ENCODE assay signal across 20 cellular contexts in genomic region chr6:33295621-33296369, GRCh38. TPM values are rescaled to one million over a fixed set of nuclear protein-coding genes. Genes with fewer than 3 reads are reported as not detected.
A peak's percentile ranks its signal among the peaks of the same experiment; 100 is the strongest.
DNase-seq lines count a peak whose midpoint lies in the region; ATAC-seq and TF ChIP-seq lines count a peak whose summit lies in the region.
"Had no signal": no experiment of that assay in that cellular context is flagged by ENCODE, and none has a peak within 500 bp of the region (broad histone marks: within the 10 kb centered on the region; RNA-seq: fewer than 3 reads in every experiment).

No MANE protein-coding gene starts in this region.

- H3K4me3 ChIP-seq in GM23338 (no peak overlapping the region), neural progenitor cell (no peak overlapping the region)
- H3K4me3 ChIP-seq: colonic mucosa, gastroesophageal sphincter, lower lobe of right lung, thoracic aorta had no signal

- no peaks in the 10 kb centered on the region for H3K9me3 Mint-ChIP-seq in T-helper 1 cell treated with Interleukin-12 subunit alpha and Interleukin-12 subunit beta and Interleukin-4 antibody, amounts not matched to agents 30 μg/mL and 1 μg/mL, for 36 hours
- H3K9me3 Mint-ChIP-seq in GM23338 (no peaks in the 10 kb centered on the region), chondrocyte (ENCODE audit: low read depth) (no peaks in the 10 kb centered on the region), neural progenitor cell (no peaks in the 10 kb centered on the region)

- no peak overlapping the region for H3K4me2 ChIP-seq in GM23338
- H3K4me2 ChIP-seq in neural progenitor cell = no peak overlapping the region

- DNase-seq in T-helper 1 cell (no peak), GM23338 (ENCODE audit: low spot score) (no peak), chondrocyte (ENCODE audit: low spot score) (peak; percentile 51), neural progenitor cell (ENCODE audit: low spot score) (no peak), SKM-1 treated with dmso at 0.1 percent for 144 hours (lab: John Stamatoyannopoulos, UW; ENCODE audit: unreplicated experiment) (no peak), NCI-H446 (lab: John Stamatoyannopoulos, UW) (no peak)
- DNase-seq: 8988T; colonic mucosa; EL; IMR-90; lower lobe of right lung; NCI-H2107; NCI-H748 treated with DMSO at 0.1 percent for 48 hours; stimulated activated CD4-positive, alpha-beta T cell treated with anti-CD3 and anti-CD28 coated beads, Interleukin-2, amount 100 ng/mL, for 24 hours had no signal

- TF ChIP-seq CTCF in GM23338 (conservative IDR thresholded peaks at IDR 0.05; ENCODE audit: low read depth in 2 of 2) (no peak), chondrocyte (IDR thresholded peaks at IDR 0.05) (no peak), neural progenitor cell (IDR thresholded peaks at IDR 0.05) (no peak)

- peaks cover 37% of the 10 kb centered on the region for H3K36me3 Mint-ChIP-seq in T-helper 1 cell treated with Interleukin-12 subunit alpha and Interleukin-12 subunit beta and Interleukin-4 antibody, amounts not matched to agents 30 μg/mL and 1 μg/mL, for 36 hours (ENCODE audit: low read depth)
- H3K36me3 Mint-ChIP-seq in GM23338 (ENCODE audit: low read depth) (peaks cover 36% of the 10 kb centered on the region), chondrocyte (ENCODE audit: low read depth) (peaks cover 6% of the 10 kb centered on the region), neural progenitor cell (peaks cover 2% of the 10 kb centered on the region)

- H3K27ac ChIP-seq in GM23338 (ENCODE audit: low read depth) (no peak overlapping the region), neural progenitor cell (no peak overlapping the region)
- H3K27ac ChIP-seq: colonic mucosa, thoracic aorta had no signal

- peaks cover 26% of the 10 kb centered on the region for H3K4me1 Mint-ChIP-seq in T-helper 1 cell treated with Interleukin-12 subunit alpha and Interleukin-12 subunit beta and Interleukin-4 antibody, amounts not matched to agents 30 μg/mL and 1 μg/mL, for 36 hours (ENCODE audit: low read depth)
- peaks cover 28% of the 10 kb centered on the region for H3K4me1 Mint-ChIP-seq in GM23338
- peaks cover 30% of the 10 kb centered on the region for H3K4me1 Mint-ChIP-seq in chondrocyte (ENCODE audit: low read depth)
- H3K4me1 Mint-ChIP-seq in neural progenitor cell = peaks cover 27% of the 10 kb centered on the region

- H3K4me3 Mint-ChIP-seq in T-helper 1 cell treated with Interleukin-12 subunit alpha and Interleukin-12 subunit beta and Interleukin-4 antibody, amounts not matched to agents 30 μg/mL and 1 μg/mL, for 36 hours = peak overlapping the region; percentile 64
- H3K4me3 Mint-ChIP-seq in GM23338 (peak overlapping the region; percentile 97), chondrocyte (ENCODE audit: unreplicated experiment) (no peak overlapping the region), neural progenitor cell (peak overlapping the region; percentile 99)

- H3K9me2 ChIP-seq in GM23338 (ENCODE audit: insufficient read depth) = no peaks in the 10 kb centered on the region

- H3K36me3 ChIP-seq in GM23338 (ENCODE audit: insufficient read depth) (no peaks in the 10 kb centered on the region), neural progenitor cell (no peaks in the 10 kb centered on the region)
- H3K36me3 ChIP-seq: colonic mucosa had no signal

- ATAC-seq in GM23338 (no peak), GM21390 (IDR thresholded peaks at IDR 0.05; ENCODE audit: unreplicated experiment) (no peak)
- ATAC-seq: activated CD4-positive, CD25-positive, alpha-beta regulatory T cell treated with anti-CD3 and anti-CD28 coated beads, Interleukin-2, amount 50 U/mL, for 24 hours; gastroesophageal sphincter; lower lobe of right lung; right lobe of liver had no signal

- no peaks in the 10 kb centered on the region for H3K4me1 ChIP-seq in GM23338 (ENCODE audit: insufficient read depth)
- H3K4me1 ChIP-seq in neural progenitor cell = peaks cover 5% of the 10 kb centered on the region

- no peaks in the 10 kb centered on the region for H3K27me3 Mint-ChIP-seq in T-helper 1 cell treated with Interleukin-12 subunit alpha and Interleukin-12 subunit beta and Interleukin-4 antibody, amounts not matched to agents 30 μg/mL and 1 μg/mL, for 36 hours (ENCODE audit: low read depth)
- peaks cover 23% of the 10 kb centered on the region for H3K27me3 Mint-ChIP-seq in GM23338 (ENCODE audit: insufficient read depth, low read depth, poor library complexity)
- H3K27me3 Mint-ChIP-seq in chondrocyte (ENCODE audit: low read depth) = no peaks in the 10 kb centered on the region
- peaks cover 10% of the 10 kb centered on the region for H3K27me3 Mint-ChIP-seq in neural progenitor cell (ENCODE audit: insufficient read depth, low read depth)

- H4K20me1 ChIP-seq in GM23338 (replicated peaks; ENCODE audit: insufficient read depth) (peaks cover 9% of the 10 kb centered on the region; the same call in 1 of the 2 replicates), neural progenitor cell (ENCODE audit: low read depth) (peaks cover 15% of the 10 kb centered on the region)

- H3K79me2 ChIP-seq in GM23338 (replicated peaks; ENCODE audit: insufficient read depth) (peaks cover 18% of the 10 kb centered on the region), neural progenitor cell (ENCODE audit: low read depth) (peaks cover 20% of the 10 kb centered on the region)

- peak overlapping the region; percentile 49 for H3K27ac Mint-ChIP-seq in T-helper 1 cell treated with Interleukin-12 subunit alpha and Interleukin-12 subunit beta and Interleukin-4 antibody, amounts not matched to agents 30 μg/mL and 1 μg/mL, for 36 hours
- no peak overlapping the region; the same call in 1 of the 2 replicates for H3K27ac Mint-ChIP-seq in GM23338
- H3K27ac Mint-ChIP-seq in chondrocyte (ENCODE audit: unreplicated experiment) = no peak overlapping the region
- no peak overlapping the region for H3K27ac Mint-ChIP-seq in neural progenitor cell

- H3K27me3 ChIP-seq in GM23338 (ENCODE audit: insufficient read depth) = no peaks in the 10 kb centered on the region
- H3K27me3 ChIP-seq in neural progenitor cell = no peaks in the 10 kb centered on the region
- H3K27me3 ChIP-seq: colonic mucosa, gastroesophageal sphincter, right lobe of liver had no signal

- no peak overlapping the region for H3K9ac ChIP-seq in neural progenitor cell

- H3K9me3 ChIP-seq in neural progenitor cell (ENCODE audit: low read depth) = no peaks in the 10 kb centered on the region
- H3K9me3 ChIP-seq: colonic mucosa, gastroesophageal sphincter, lower lobe of right lung, right lobe of liver, thoracic aorta had no signal

- H3F3A ChIP-seq in GM23338 (replicated peaks; ENCODE audit: low read depth) = peaks cover 21% of the 10 kb centered on the region; the same call in 1 of the 2 replicates
- H3F3A ChIP-seq in neural progenitor cell (ENCODE audit: low read depth) = peaks cover 39% of the 10 kb centered on the region

- no peak overlapping the region for H2AFZ ChIP-seq in GM23338
- H2AFZ ChIP-seq in neural progenitor cell (replicated peaks) = no peak overlapping the region

TF ChIP-seq in GM23338, 12 proteins besides CTCF, POLR2A, EP300 and RAD21 (continues in another document):
- TF ChIP-seq JUNB (IDR thresholded peaks at IDR 0.05; ENCODE audit: unreplicated experiment) (no peak), STAT1 (IDR thresholded peaks at IDR 0.05; ENCODE audit: unreplicated experiment) (no peak), POLR2AphosphoS5 (IDR thresholded peaks at IDR 0.05; ENCODE audit: low read depth) (no peak), ZNF114 (CRISPR knock-in tag; IDR thresholded peaks at IDR 0.05) (no peak), ZNF331 (CRISPR knock-in tag; IDR thresholded peaks at IDR 0.05; ENCODE audit: low read depth) (no peak), NANOG (IDR thresholded peaks at IDR 0.05; ENCODE audit: borderline replicate concordance) (no peak)
- TF ChIP-seq, protein P1, sequence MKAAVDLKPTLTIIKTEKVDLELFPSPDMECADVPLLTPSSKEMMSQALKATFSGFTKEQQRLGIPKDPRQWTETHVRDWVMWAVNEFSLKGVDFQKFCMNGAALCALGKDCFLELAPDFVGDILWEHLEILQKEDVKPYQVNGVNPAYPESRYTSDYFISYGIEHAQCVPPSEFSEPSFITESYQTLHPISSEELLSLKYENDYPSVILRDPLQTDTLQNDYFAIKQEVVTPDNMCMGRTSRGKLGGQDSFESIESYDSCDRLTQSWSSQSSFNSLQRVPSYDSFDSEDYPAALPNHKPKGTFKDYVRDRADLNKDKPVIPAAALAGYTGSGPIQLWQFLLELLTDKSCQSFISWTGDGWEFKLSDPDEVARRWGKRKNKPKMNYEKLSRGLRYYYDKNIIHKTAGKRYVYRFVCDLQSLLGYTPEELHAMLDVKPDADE (IDR thresholded peaks at IDR 0.05) = no peak

RNA-seq across cellular contexts. Expression of gene RGL2, which starts 2.9 kb away (rescaled TPM):
- total RNA-seq in GM23338 (2014; rRNA removed; shearing (Covaris generic)) = 44.9 and 52.2 TPM in 2 replicates
- polyA plus RNA-seq in GM23338 (2016; fragmentation: Nextera tagmentation; extraction: Ambion mirVana) = 28.0 and 31.7 TPM in 2 replicates
- total RNA-seq in chondrocyte = 39.2 to 54.5 TPM (median 50.5 TPM) in 3 replicates
- 28.3 and 63.4 TPM in 2 replicates for total RNA-seq in neural progenitor cell (ENCODE audit: low replicate concordance)

RNA-seq across cellular contexts. Expression of gene PFDN6, which starts 6.4 kb away (rescaled TPM):
- total RNA-seq in GM23338 (2014; rRNA removed; shearing (Covaris generic)) = 62.2 and 80.4 TPM in 2 replicates
- 54.0 and 56.1 TPM in 2 replicates for polyA plus RNA-seq in GM23338 (2016; fragmentation: Nextera tagmentation; extraction: Ambion mirVana)
- total RNA-seq in chondrocyte (25.3 to 35.5 TPM (median 27.8 TPM) in 3 replicates), neural progenitor cell (ENCODE audit: low replicate concordance) (35.6 and 54.5 TPM in 2 replicates)

RNA-seq across cellular contexts. Expression of gene WDR46, which starts 6.8 kb away (rescaled TPM):
- 104 and 106 TPM in 2 replicates for total RNA-seq in GM23338 (2014; rRNA removed; shearing (Covaris generic))
- polyA plus RNA-seq in GM23338 (2016; fragmentation: Nextera tagmentation; extraction: Ambion mirVana) = 63.9 and 71.4 TPM in 2 replicates
- total RNA-seq in chondrocyte (42.4 to 79.7 TPM (median 48.1 TPM) in 3 replicates), neural progenitor cell (ENCODE audit: low replicate concordance) (31.1 and 43.5 TPM in 2 replicates)

RNA-seq across cellular contexts. Expression of gene TAPBP, which starts 18.1 kb away (rescaled TPM):
- total RNA-seq in GM23338 (2014; rRNA removed; shearing (Covaris generic)) = 29.1 and 37.5 TPM in 2 replicates
- polyA plus RNA-seq in GM23338 (2016; fragmentation: Nextera tagmentation; extraction: Ambion mirVana) = 18.1 and 19.9 TPM in 2 replicates
- total RNA-seq in chondrocyte = 86.2 to 102 TPM (median 88.1 TPM) in 3 replicates
- total RNA-seq in neural progenitor cell (ENCODE audit: low replicate concordance) = 1.7 and 6.3 TPM in 2 replicates

RNA-seq across cellular contexts. Expression of gene B3GALT4, which starts 18.9 kb away (rescaled TPM):
- total RNA-seq in GM23338 (2014; rRNA removed; shearing (Covaris generic)) = 1.0 and 2.3 TPM in 2 replicates
- 1.3 and 1.8 TPM in 2 replicates for polyA plus RNA-seq in GM23338 (2016; fragmentation: Nextera tagmentation; extraction: Ambion mirVana)
- 6.5 to 9.2 TPM (median 7.3 TPM) in 3 replicates for total RNA-seq in chondrocyte
- total RNA-seq in neural progenitor cell (ENCODE audit: low replicate concordance) = 1.1 and 2.1 TPM in 2 replicates
